Comparison of ENCODE assay signal across 9 cellular contexts in genomic region chr3:14472471-14473351, GRCh38.
A peak's percentile ranks its signal among the peaks of the same experiment; 100 is the strongest.
DNase-seq lines count a peak whose midpoint lies in the region; ATAC-seq, FAIRE-seq and TF ChIP-seq lines count a peak whose summit lies in the region.
"Had no signal": no experiment of that assay in that cellular context is flagged by ENCODE, and none has a peak within 500 bp of the region (broad histone marks: within the 10 kb centered on the region; RNA-seq: fewer than 3 reads in every experiment).

No MANE protein-coding gene starts in this region.

- H3K27me3 ChIP-seq in bronchial epithelial cell (ENCODE audit: control insufficient read depth, insufficient read depth, low read length): no peaks in the 10 kb centered on the region

- no peak for ATAC-seq in GM21360 (IDR thresholded peaks at IDR 0.05; ENCODE audit: unreplicated experiment)

- peak; percentile 95 for DNase-seq in AG20443 (ENCODE audit: low spot score)
- peak; percentile 38 for DNase-seq in HT-29 (ENCODE audit: low spot score)
- DNase-seq in bronchial epithelial cell (ENCODE audit: low read depth): peak; percentile 81
- peak; percentile 37 for DNase-seq in mucosa of gallbladder (ENCODE audit: low spot score)
- no peak for DNase-seq in NCI-H1092 (lab: John Stamatoyannopoulos, UW)
- DNase-seq in NCI-H2171 treated with DMSO at 0.1 percent for 48 hours (lab: John Stamatoyannopoulos, UW): no peak
- no peak for DNase-seq in stimulated activated naive CD4-positive, alpha-beta T cell treated with Interleukin-2 at 50 U/mL for 16 hours (lab: John Stamatoyannopoulos, UW)
- DNase-seq: hypothalamus had no signal

- no peaks in the 10 kb centered on the region for H3K36me3 ChIP-seq in bronchial epithelial cell (ENCODE audit: control insufficient read depth, insufficient read depth, low read length)

- peak; percentile 58 for FAIRE-seq in bronchial epithelial cell (lab: Jason Lieb, UNC)

- H3K4me3 ChIP-seq in bronchial epithelial cell (ENCODE audit: low read depth, low read length): no peak overlapping the region

- TF ChIP-seq CTCF in bronchial epithelial cell (IDR thresholded peaks at IDR 0.05; ENCODE audit: insufficient read depth, low read length, severe bottlenecking): no peak

Comparison
In these comparisons a context has a peak if more than half of its experiments do, and no peak if none do; other contexts are left out.
1. DNase-seq: peak in AG20443 (single experiment), HT-29 (single experiment), bronchial epithelial cell (single experiment) and mucosa of gallbladder (single experiment); none in NCI-H1092 (single experiment), NCI-H2171 treated with DMSO at 0.1 percent for 48 hours (single experiment) and stimulated activated naive CD4-positive, alpha-beta T cell treated with Interleukin-2 at 50 U/mL for 16 hours (single experiment).